ENCODE assay signal across 8 cellular contexts in genomic region chr15:70474682-70475438, GRCh38.
A peak's percentile ranks its signal among the peaks of the same experiment; 100 is the strongest.
DNase-seq lines count a peak whose midpoint lies in the region; ATAC-seq and TF ChIP-seq lines count a peak whose summit lies in the region.

No MANE protein-coding gene starts in this region.

- peak; percentile 24 for ATAC-seq in memory B cell (ENCODE audit: low read depth)
- ATAC-seq in GM21360 (IDR thresholded peaks at IDR 0.05; ENCODE audit: unreplicated experiment): no peak
- ATAC-seq in GM18868 (IDR thresholded peaks at IDR 0.05; ENCODE audit: unreplicated experiment): no peak

- intact Hi-C loops in vagina (cut with DNase I): loop anchor here (10.0 kb wide), 2 partner anchors 150 to 380 kb away; partner anchors contain the start of gene TLE3

- peaks cover 2% of the 10 kb centered on the region for H3K36me3 Mint-ChIP-seq in memory B cell

- peak overlapping the region; percentile 10 to 38 for H3K4me3 ChIP-seq in vagina

- H3K4me1 ChIP-seq in vagina: peaks cover 30% of the 10 kb centered on the region

- H3K27me3 ChIP-seq in vagina: no peaks in the 10 kb centered on the region

- TF ChIP-seq CTCF in vagina (IDR thresholded peaks at IDR 0.05): no peak

- peak overlapping the region; percentile 17 for H3K27ac Mint-ChIP-seq in memory B cell

- no peak for TF ChIP-seq POLR2A in vagina (IDR thresholded peaks at IDR 0.05)

- H3K27me3 Mint-ChIP-seq in memory B cell: no peaks in the 10 kb centered on the region

- H3K27ac ChIP-seq in vagina: peak overlapping the region; percentile 51

- peaks cover 21% of the 10 kb centered on the region for H3K4me1 Mint-ChIP-seq in memory B cell

- H3K9me3 ChIP-seq in vagina: no peaks in the 10 kb centered on the region

- DNase-seq in activated effector memory CD4-positive, alpha-beta T cell treated with anti-CD3 and anti-CD28 coated beads, Interleukin-2, amount 50 U/mL, for 16 hours: peak; percentile 64
- DNase-seq in activated effector memory CD4-positive, alpha-beta T cell treated with Interleukin-2 at 50 U/mL for 16 hours: no peak
- DNase-seq in RPMI8226 (peak; percentile 58), cerebellum (ENCODE audit: low spot score) (peak; percentile 38), memory B cell (ENCODE audit: low spot score in 2 of 2) (no peak), vagina (ENCODE audit: extremely low spot score in 2 of 2) (peak in 1 of 2 donors; percentile 93)

- H3K36me3 ChIP-seq in vagina: no peaks in the 10 kb centered on the region

- H3K4me3 Mint-ChIP-seq in memory B cell: peak overlapping the region; percentile 71

- H3K9me3 Mint-ChIP-seq in memory B cell: no peaks in the 10 kb centered on the region

Comparison
In these comparisons a context has a peak if more than half of its experiments do, and no peak if none do; other contexts are left out.
1. DNase-seq: peak in activated effector memory CD4-positive, alpha-beta T cell treated with anti-CD3 and anti-CD28 coated beads, Interleukin-2, amount 50 U/mL, for 16 hours (single experiment), RPMI8226 (single experiment) and cerebellum (single experiment); none in activated effector memory CD4-positive, alpha-beta T cell treated with Interleukin-2 at 50 U/mL for 16 hours (single experiment) and memory B cell (0 of 2).